In the genomic region with DNA sequence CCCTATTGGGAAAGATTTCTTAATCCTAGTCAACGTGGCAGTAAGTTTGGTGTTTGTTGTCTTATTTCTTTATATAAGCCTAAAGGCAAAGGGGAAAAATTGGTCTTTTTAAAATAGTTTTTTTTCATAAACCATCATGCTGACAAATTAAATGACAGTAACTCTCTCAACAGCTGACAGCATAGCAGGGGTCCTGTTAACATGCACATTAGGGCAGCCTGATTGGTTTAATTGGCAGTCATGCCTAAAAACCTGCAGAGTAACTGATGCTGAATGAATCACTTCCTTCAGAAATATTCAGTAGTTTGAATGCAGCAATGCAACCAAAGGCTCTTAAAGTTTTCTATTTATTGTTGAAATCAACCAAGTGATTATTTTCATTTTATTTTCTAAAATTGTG, we compare ENCODE assay signal across 14 cellular contexts.
DNase-seq lines count a peak whose midpoint lies in the region; ATAC-seq and TF ChIP-seq lines count a peak whose summit lies in the region.
"Had no signal": no experiment of that assay in that cellular context is flagged by ENCODE, and none has a peak within 500 bp of the region (broad histone marks: within the 10 kb centered on the region; RNA-seq: fewer than 3 reads in every experiment).

No MANE protein-coding gene starts in this region.

- no peaks in the 10 kb centered on the region for H3K79me2 ChIP-seq in mesendoderm (ENCODE audit: control insufficient read depth, insufficient read depth, low read length)

- H4K5ac ChIP-seq in mesendoderm (ENCODE audit: low read length) = no peak overlapping the region

- ATAC-seq in GM21723 (IDR thresholded peaks at IDR 0.05; ENCODE audit: unreplicated experiment) = no peak
- ATAC-seq: GM12878, SK-N-SH treated with all-trans-retinoic acid at 6 μM for 48 hours had no signal

- H3K4me1 ChIP-seq in mesendoderm (ENCODE audit: control insufficient read depth, low read depth, low read length) = peaks cover 5% of the 10 kb centered on the region
- H3K4me1 ChIP-seq: BLaER1 treated with 17β-estradiol and CSF1 and Interleukin-3, amounts not matched to agents 10 nM and 100 nM had no signal

- no peak overlapping the region for H3K23ac ChIP-seq in mesendoderm (ENCODE audit: low read length)

- H3K56ac ChIP-seq in mesendoderm (ENCODE audit: low read length) = no peak overlapping the region

- H3K9ac ChIP-seq in mesendoderm (ENCODE audit: low read length) = no peak overlapping the region
- H3K9ac ChIP-seq: BLaER1 treated with 17β-estradiol and CSF1 and Interleukin-3, amounts not matched to agents 10 nM and 100 nM had no signal

- no peak for TF ChIP-seq CTCF in astrocyte of the spinal cord (IDR thresholded peaks at IDR 0.05; ENCODE audit: low read depth, low read length)

- H3K36me3 ChIP-seq in mesendoderm (ENCODE audit: control insufficient read depth, insufficient read depth, low read length) = no peaks in the 10 kb centered on the region

- no peak overlapping the region for H3K4me2 ChIP-seq in mesendoderm (ENCODE audit: low read length)
- H3K4me2 ChIP-seq: BLaER1 treated with 17β-estradiol and CSF1 and Interleukin-3, amounts not matched to agents 10 nM and 100 nM had no signal

- H4K8ac ChIP-seq in mesendoderm (ENCODE audit: low read depth, low read length) = no peak overlapping the region

- H2BK5ac ChIP-seq in mesendoderm (ENCODE audit: low read length) = no peak overlapping the region

- no peak overlapping the region for H2BK120ac ChIP-seq in mesendoderm (ENCODE audit: low read depth, low read length)

- H3K18ac ChIP-seq in mesendoderm (ENCODE audit: low read length) = no peak overlapping the region

- no peaks in the 10 kb centered on the region for H3K27me3 ChIP-seq in mesendoderm (ENCODE audit: insufficient read depth, low read length, poor library complexity)
- H3K27me3 ChIP-seq: BLaER1 treated with 17β-estradiol and CSF1 and Interleukin-3, amounts not matched to agents 10 nM and 100 nM had no signal

- no peaks in the 10 kb centered on the region for H3K79me1 ChIP-seq in mesendoderm (ENCODE audit: low read length)

- WGBS in mesendoderm (ENCODE audit: extremely low coverage, insufficient coverage, low lambda C conversion rate) = no CpG with 5 or more reads among the region's 1 CpG

- H3K4ac ChIP-seq in mesendoderm (ENCODE audit: low read depth, low read length) = no peak overlapping the region

- in situ Hi-C loops in astrocyte of the spinal cord (cut with HindIII; ENCODE audit: low sequenced_read_pairs) = no loop called here

- H3K27ac ChIP-seq in mesendoderm (ENCODE audit: low read depth, low read length) = no peak overlapping the region
- H3K27ac ChIP-seq: BLaER1 treated with 17β-estradiol and CSF1 and Interleukin-3, amounts not matched to agents 10 nM and 100 nM had no signal

- DNase-seq in ELR (ENCODE audit: low read depth) (peak; percentile 49), M059J (ENCODE audit: low read depth) (peak; percentile 42), astrocyte of the spinal cord (ENCODE audit: low read depth, low spot score) (peak; percentile 36), mesendoderm (peak; percentile 51), HK-2 (ENCODE audit: unreplicated experiment) (no peak)
- no peak for DNase-seq in activated CD4-positive, alpha-beta T cell treated with anti-CD3 and anti-CD28 coated beads for 48 hours
- DNase-seq: DMS153, NCI-H2107, NCI-H774, SHP77 had no signal

- no peak overlapping the region for H2AK5ac ChIP-seq in mesendoderm (ENCODE audit: low read length)

- no peak overlapping the region for H2BK15ac ChIP-seq in mesendoderm (replicated peaks; ENCODE audit: low read depth)

- H3K4me3 ChIP-seq in astrocyte of the spinal cord (ENCODE audit: low read depth, low read length) (no peak overlapping the region), mesendoderm (ENCODE audit: low read length) (no peak overlapping the region)
- H3K4me3 ChIP-seq: BLaER1 treated with 17β-estradiol and CSF1 and Interleukin-3, amounts not matched to agents 10 nM and 100 nM; GM12878 had no signal

Comparison
In these comparisons a context has a peak if more than half of its experiments do, and no peak if none do; other contexts are left out.
1. DNase-seq: peak in ELR (single experiment), M059J (single experiment), astrocyte of the spinal cord (single experiment) and mesendoderm (single experiment); none in HK-2 (single experiment) and activated CD4-positive, alpha-beta T cell treated with anti-CD3 and anti-CD28 coated beads for 48 hours (single experiment).